14 cellular contexts compared by ENCODE assay signal in genomic region chr11:60498853-60499252, GRCh38. TPM values are rescaled to one million over a fixed set of nuclear protein-coding genes. Genes with fewer than 3 reads are reported as not detected.
A peak's percentile ranks its signal among the peaks of the same experiment; 100 is the strongest.
DNase-seq lines count a peak whose midpoint lies in the region; ATAC-seq and TF ChIP-seq lines count a peak whose summit lies in the region.
"Had no signal": no experiment of that assay in that cellular context is flagged by ENCODE, and none has a peak within 500 bp of the region (broad histone marks: within the 10 kb centered on the region; RNA-seq: fewer than 3 reads in every experiment).

No MANE protein-coding gene starts in this region.

- peaks cover 84% of the 10 kb centered on the region for H3K4me1 ChIP-seq in Karpas-422 (ENCODE audit: low read length)

- H3K79me2 ChIP-seq in Karpas-422 (ENCODE audit: low read length) = no peaks in the 10 kb centered on the region

- peak overlapping the region; percentile 51 for H3K4me2 ChIP-seq in Karpas-422 (ENCODE audit: low read depth, low read length, poor library complexity, severe bottlenecking)

- H3K9me3 ChIP-seq in Karpas-422 (ENCODE audit: low read length) = no peaks in the 10 kb centered on the region

- peak overlapping the region; percentile 96 for H3K27ac ChIP-seq in Karpas-422 (ENCODE audit: low read length)

- TF ChIP-seq CTCF in GM12865 (IDR thresholded peaks at IDR 0.05; ENCODE audit: insufficient read depth, low read depth, low read length, missing control alignments) = no peak

- H4K20me1 ChIP-seq in Karpas-422 (ENCODE audit: insufficient read depth, low read depth, low read length) = no peaks in the 10 kb centered on the region

- DNase-seq in GM12865 (ENCODE audit: low read depth) = peak; percentile 40
- DNase-seq in Karpas-422 = peak; percentile 88
- DNase-seq in kidney tubule cell (ENCODE audit: low spot score) = peak; percentile 4
- DNase-seq in cerebellar cortex (ENCODE audit: low spot score) = no peak
- DNase-seq in cerebellum (ENCODE audit: low spot score) = no peak
- DNase-seq: activated naive CD4-positive, alpha-beta T cell treated with anti-CD3 and anti-CD28 coated beads, Interleukin-2, amount 50 U/mL, for 16 hours; Calu3; immature natural killer cell; NCI-H2171 treated with DMSO at 0.1 percent for 48 hours; T-helper 9 cell had no signal

- no peaks in the 10 kb centered on the region for H3K27me3 ChIP-seq in Karpas-422 (ENCODE audit: low read length)

- H3K4me3 ChIP-seq in GM12865 (ENCODE audit: low read depth, low read length) (no peak overlapping the region), Karpas-422 (ENCODE audit: low read length) (peak overlapping the region; percentile 33; the same call in 1 of the 2 replicates)

- 0 out of 2 replicates have a peak overlapping the region, but pooled peaks have one; percentile 13 for H2AFZ ChIP-seq in Karpas-422 (ENCODE audit: low read length)

- ATAC-seq in GM21528 (IDR thresholded peaks at IDR 0.05; ENCODE audit: low FRiP score, unreplicated experiment) (peak; percentile 84), GM19452 (IDR thresholded peaks at IDR 0.05; ENCODE audit: unreplicated experiment) (no peak), GM18511 (IDR thresholded peaks at IDR 0.05; ENCODE audit: unreplicated experiment) (no peak)

- no peaks in the 10 kb centered on the region for H3K9me2 ChIP-seq in Karpas-422 (replicated peaks; ENCODE audit: insufficient read depth, low read length)

- peak overlapping the region; percentile 62 for H3K9ac ChIP-seq in Karpas-422 (ENCODE audit: low read length)

- no peaks in the 10 kb centered on the region for H3K36me3 ChIP-seq in Karpas-422 (ENCODE audit: insufficient read depth, low read length)

RNA-seq across cellular contexts. Expression of gene MS4A12, which starts 6.3 kb away (rescaled TPM):
- 6.3 and 8.2 TPM in 2 replicates for total RNA-seq in Karpas-422 (2014; rRNA removed; shearing (Covaris generic); ENCODE audit: low replicate concordance)
- total RNA-seq in cerebellum = not detected
- total RNA-seq: Calu3, pulmonary artery endothelial cell had no signal

RNA-seq across cellular contexts. Expression of gene MS4A13, which starts 16.3 kb away (rescaled TPM):
- total RNA-seq in Karpas-422 (2014; rRNA removed; shearing (Covaris generic); ENCODE audit: low replicate concordance) = 0.25 TPM in 1 of 2 replicates, not detected in the other
- not detected for total RNA-seq in cerebellum
- total RNA-seq: Calu3, pulmonary artery endothelial cell had no signal

RNA-seq across cellular contexts. Expression of gene MS4A1, which starts 43.2 kb away (rescaled TPM):
- 434 and 1,078 TPM in 2 replicates for total RNA-seq in Karpas-422 (2014; rRNA removed; shearing (Covaris generic); ENCODE audit: low replicate concordance)
- total RNA-seq in cerebellum = not detected
- total RNA-seq: Calu3, pulmonary artery endothelial cell had no signal

Comparison
In these comparisons a context has a peak if more than half of its experiments do, and no peak if none do; other contexts are left out.
1. DNase-seq: peak in GM12865 (single experiment), Karpas-422 (single experiment) and kidney tubule cell (single experiment); none in cerebellar cortex (single experiment) and cerebellum (single experiment).
2. RNA of gene MS4A1, which starts 43.2 kb away (total RNA-seq): 434 to 1,078 TPM in Karpas-422; not detected in cerebellum (single experiment); every median in the first group is over 100 times any median in the second.